Comparison of ENCODE assay signal across 1 cellular context in genomic region chr15:34799825-34800168, GRCh38.
TF ChIP-seq lines count a peak whose summit lies in the region.

No MANE protein-coding gene starts in this region.

TF ChIP-seq in HepG2, 621 proteins besides CTCF, POLR2A, EP300 and RAD21:
- TF ChIP-seq SIX4 (CRISPR knock-in tag; IDR thresholded peaks at IDR 0.05) = no peak
- TF ChIP-seq, protein P1, sequence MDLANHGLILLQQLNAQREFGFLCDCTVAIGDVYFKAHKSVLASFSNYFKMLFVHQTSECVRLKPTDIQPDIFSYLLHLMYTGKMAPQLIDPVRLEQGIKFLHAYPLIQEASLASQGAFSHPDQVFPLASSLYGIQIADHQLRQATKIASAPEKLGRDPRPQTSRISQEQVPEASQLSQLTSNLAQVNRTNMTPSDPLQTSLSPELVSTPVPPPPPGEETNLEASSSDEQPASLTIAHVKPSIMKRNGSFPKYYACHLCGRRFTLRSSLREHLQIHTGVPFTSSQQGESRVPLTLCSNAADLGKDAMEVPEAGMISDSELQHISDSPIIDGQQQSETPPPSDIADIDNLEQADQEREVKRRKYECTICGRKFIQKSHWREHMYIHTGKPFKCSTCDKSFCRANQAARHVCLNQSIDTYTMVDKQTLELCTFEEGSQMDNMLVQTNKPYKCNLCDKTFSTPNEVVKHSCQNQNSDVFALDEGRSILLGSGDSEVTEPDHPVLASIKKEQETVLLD (CRISPR knock-in tag; IDR thresholded peaks at IDR 0.05; ENCODE audit: low read depth) = no peak
- TF ChIP-seq ARNTL (CRISPR knock-in tag; IDR thresholded peaks at IDR 0.05) = no peak
- TF ChIP-seq HNF4A (CRISPR knock-in tag; IDR thresholded peaks at IDR 0.05) = no peak
- TF ChIP-seq, protein P2, sequence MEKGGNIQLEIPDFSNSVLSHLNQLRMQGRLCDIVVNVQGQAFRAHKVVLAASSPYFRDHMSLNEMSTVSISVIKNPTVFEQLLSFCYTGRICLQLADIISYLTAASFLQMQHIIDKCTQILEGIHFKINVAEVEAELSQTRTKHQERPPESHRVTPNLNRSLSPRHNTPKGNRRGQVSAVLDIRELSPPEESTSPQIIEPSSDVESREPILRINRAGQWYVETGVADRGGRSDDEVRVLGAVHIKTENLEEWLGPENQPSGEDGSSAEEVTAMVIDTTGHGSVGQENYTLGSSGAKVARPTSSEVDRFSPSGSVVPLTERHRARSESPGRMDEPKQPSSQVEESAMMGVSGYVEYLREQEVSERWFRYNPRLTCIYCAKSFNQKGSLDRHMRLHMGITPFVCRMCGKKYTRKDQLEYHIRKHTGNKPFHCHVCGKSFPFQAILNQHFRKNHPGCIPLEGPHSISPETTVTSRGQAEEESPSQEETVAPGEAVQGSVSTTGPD (CRISPR knock-in tag; IDR thresholded peaks at IDR 0.05) = no peak
- TF ChIP-seq ZNF253 (CRISPR knock-in tag; IDR thresholded peaks at IDR 0.05; ENCODE audit: borderline replicate concordance) = no peak
- no peak for TF ChIP-seq CREM (IDR thresholded peaks at IDR 0.05)
- no peak for TF ChIP-seq CREM (CRISPR knock-in tag; IDR thresholded peaks at IDR 0.05)
- no peak for TF ChIP-seq SKI (IDR thresholded peaks at IDR 0.05; ENCODE audit: partially characterized antibody)
- TF ChIP-seq ZNF549 (CRISPR knock-in tag; IDR thresholded peaks at IDR 0.05) = no peak
- no peak for TF ChIP-seq MTF1 (CRISPR knock-in tag; IDR thresholded peaks at IDR 0.05)
- TF ChIP-seq PAX8 (CRISPR knock-in tag; IDR thresholded peaks at IDR 0.05; ENCODE audit: borderline replicate concordance) = no peak
- TF ChIP-seq SIX1 (CRISPR knock-in tag; IDR thresholded peaks at IDR 0.05; ENCODE audit: borderline replicate concordance) = no peak
- TF ChIP-seq, protein P3, sequence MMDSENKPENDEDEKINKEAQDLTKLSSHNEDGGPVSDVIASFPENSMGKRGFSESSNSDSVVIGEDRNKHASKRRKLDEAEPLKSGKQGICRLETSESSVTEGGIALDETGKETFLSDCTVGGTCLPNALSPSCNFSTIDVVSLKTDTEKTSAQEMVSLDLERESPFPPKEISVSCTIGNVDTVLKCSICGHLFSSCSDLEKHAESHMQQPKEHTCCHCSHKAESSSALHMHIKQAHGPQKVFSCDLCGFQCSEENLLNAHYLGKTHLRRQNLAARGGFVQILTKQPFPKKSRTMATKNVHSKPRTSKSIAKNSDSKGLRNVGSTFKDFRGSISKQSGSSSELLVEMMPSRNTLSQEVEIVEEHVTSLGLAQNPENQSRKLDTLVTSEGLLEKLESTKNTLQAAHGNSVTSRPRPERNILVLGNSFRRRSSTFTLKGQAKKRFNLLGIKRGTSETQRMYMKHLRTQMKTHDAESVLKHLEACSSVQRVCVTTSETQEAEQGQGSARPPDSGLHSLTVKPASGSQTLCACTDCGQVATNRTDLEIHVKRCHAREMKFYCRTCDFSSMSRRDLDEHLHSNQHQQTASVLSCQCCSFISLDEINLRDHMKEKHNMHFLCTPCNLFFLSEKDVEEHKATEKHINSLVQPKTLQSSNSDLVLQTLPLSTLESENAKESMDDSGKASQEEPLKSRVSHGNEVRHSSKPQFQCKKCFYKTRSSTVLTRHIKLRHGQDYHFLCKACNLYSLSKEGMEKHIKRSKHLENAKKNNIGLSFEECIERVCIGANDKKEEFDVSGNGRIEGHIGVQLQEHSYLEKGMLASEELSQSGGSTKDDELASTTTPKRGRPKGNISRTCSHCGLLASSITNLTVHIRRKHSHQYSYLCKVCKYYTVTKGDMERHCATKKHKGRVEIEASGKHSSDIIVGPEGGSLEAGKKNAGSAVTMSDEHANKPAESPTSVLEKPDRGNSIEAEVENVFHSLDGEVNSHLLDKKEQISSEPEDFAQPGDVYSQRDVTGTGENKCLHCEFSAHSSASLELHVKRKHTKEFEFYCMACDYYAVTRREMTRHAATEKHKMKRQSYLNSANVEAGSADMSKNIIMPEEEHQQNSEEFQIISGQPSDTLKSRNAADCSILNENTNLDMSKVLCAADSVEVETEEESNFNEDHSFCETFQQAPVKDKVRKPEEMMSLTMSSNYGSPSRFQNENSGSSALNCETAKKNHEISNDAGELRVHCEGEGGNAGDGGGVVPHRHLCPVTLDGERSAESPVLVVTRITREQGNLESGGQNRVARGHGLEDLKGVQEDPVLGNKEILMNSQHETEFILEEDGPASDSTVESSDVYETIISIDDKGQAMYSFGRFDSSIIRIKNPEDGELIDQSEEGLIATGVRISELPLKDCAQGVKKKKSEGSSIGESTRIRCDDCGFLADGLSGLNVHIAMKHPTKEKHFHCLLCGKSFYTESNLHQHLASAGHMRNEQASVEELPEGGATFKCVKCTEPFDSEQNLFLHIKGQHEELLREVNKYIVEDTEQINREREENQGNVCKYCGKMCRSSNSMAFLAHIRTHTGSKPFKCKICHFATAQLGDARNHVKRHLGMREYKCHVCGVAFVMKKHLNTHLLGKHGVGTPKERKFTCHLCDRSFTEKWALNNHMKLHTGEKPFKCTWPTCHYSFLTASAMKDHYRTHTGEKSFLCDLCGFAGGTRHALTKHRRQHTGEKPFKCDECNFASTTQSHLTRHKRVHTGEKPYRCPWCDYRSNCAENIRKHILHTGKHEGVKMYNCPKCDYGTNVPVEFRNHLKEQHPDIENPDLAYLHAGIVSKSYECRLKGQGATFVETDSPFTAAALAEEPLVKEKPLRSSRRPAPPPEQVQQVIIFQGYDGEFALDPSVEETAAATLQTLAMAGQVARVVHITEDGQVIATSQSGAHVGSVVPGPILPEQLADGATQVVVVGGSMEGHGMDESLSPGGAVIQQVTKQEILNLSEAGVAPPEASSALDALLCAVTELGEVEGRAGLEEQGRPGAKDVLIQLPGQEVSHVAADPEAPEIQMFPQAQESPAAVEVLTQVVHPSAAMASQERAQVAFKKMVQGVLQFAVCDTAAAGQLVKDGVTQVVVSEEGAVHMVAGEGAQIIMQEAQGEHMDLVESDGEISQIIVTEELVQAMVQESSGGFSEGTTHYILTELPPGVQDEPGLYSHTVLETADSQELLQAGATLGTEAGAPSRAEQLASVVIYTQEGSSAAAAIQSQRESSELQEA (CRISPR knock-in tag; IDR thresholded peaks at IDR 0.05; ENCODE audit: not compliant biosample characterization) = no peak
- TF ChIP-seq AHR (CRISPR knock-in tag; IDR thresholded peaks at IDR 0.05) = no peak
- TF ChIP-seq LBX2 (CRISPR knock-in tag; IDR thresholded peaks at IDR 0.05; ENCODE audit: borderline replicate concordance) = no peak
